ENCODE assay signal across 1 cellular context in genomic region chr12:119181202-119181601, GRCh38.
TF ChIP-seq lines count a peak whose summit lies in the region.

No MANE protein-coding gene starts in this region.

TF ChIP-seq in H1, 55 proteins besides CTCF, POLR2A, EP300 and RAD21:
- no peak for TF ChIP-seq USF2 (IDR thresholded peaks at IDR 0.05; ENCODE audit: low read length)
- TF ChIP-seq RBBP5 (IDR thresholded peaks at IDR 0.05; ENCODE audit: borderline replicate concordance, low read depth, low read length): no peak
- no peak for TF ChIP-seq SIX5 (IDR thresholded peaks at IDR 0.05; ENCODE audit: low read depth, low read length)
- no peak for TF ChIP-seq ATF2 (IDR thresholded peaks at IDR 0.05; ENCODE audit: low read length)
- TF ChIP-seq ZNF274 (IDR thresholded peaks at IDR 0.05; ENCODE audit: borderline replicate concordance, extremely low read depth, low read length): no peak
- no peak for TF ChIP-seq HDAC2 (IDR thresholded peaks at IDR 0.05; ENCODE audit: borderline replicate concordance in 1 of 2, low read depth in 2 of 2, low read length in 2 of 2)
- no peak for TF ChIP-seq HDAC6 (IDR thresholded peaks at IDR 0.05; ENCODE audit: low read depth, low read length)
- TF ChIP-seq KDM1A (IDR thresholded peaks at IDR 0.05; ENCODE audit: borderline replicate concordance, low read length): no peak
- no peak for TF ChIP-seq SP1 (IDR thresholded peaks at IDR 0.05; ENCODE audit: low read depth, low read length)
- no peak for TF ChIP-seq GABPA (IDR thresholded peaks at IDR 0.05; ENCODE audit: borderline replicate concordance, insufficient read depth, low read length)
- no peak for TF ChIP-seq SIN3A (conservative IDR thresholded peaks at IDR 0.05 in 1 of 2, IDR thresholded peaks at IDR 0.05 in 1 of 2; ENCODE audit: low read depth in 1 of 2, low read length in 2 of 2)
- TF ChIP-seq TAF7 (optimal IDR thresholded peaks at IDR 0.05; ENCODE audit: borderline replicate concordance, low read depth, low read length): no peak
- TF ChIP-seq TBP (IDR thresholded peaks at IDR 0.05; ENCODE audit: low read depth, low read length): no peak
- TF ChIP-seq SP2 (IDR thresholded peaks at IDR 0.05; ENCODE audit: low read length): no peak
- TF ChIP-seq SRF (IDR thresholded peaks at IDR 0.05; ENCODE audit: low read depth, low read length): no peak
- TF ChIP-seq GTF2F1 (IDR thresholded peaks at IDR 0.05; ENCODE audit: borderline replicate concordance, low read depth, low read length): no peak
- TF ChIP-seq KDM4A (IDR thresholded peaks at IDR 0.05; ENCODE audit: low read depth, low read length, severe bottlenecking): no peak
